In genomic region chr11:2988996-2989395, GRCh38 we compare ENCODE assay signal across 1 cellular context.
TF ChIP-seq lines count a peak whose summit lies in the region.

No MANE protein-coding gene starts in this region.

TF ChIP-seq in HCT116, 20 proteins besides CTCF, POLR2A, EP300 and RAD21 (continued from another document):
- TF ChIP-seq REST (IDR thresholded peaks at IDR 0.05; ENCODE audit: low read depth) (no peak), EGR1 (IDR thresholded peaks at IDR 0.05; ENCODE audit: low read depth) (no peak), POLR2AphosphoS5 (IDR thresholded peaks at IDR 0.05; ENCODE audit: low read depth, low read length) (no peak), FOSL1 (IDR thresholded peaks at IDR 0.05; ENCODE audit: low read depth) (no peak), EZH2phosphoT487 (IDR thresholded peaks at IDR 0.05; ENCODE audit: borderline replicate concordance) (no peak), ZNF274 (IDR thresholded peaks at IDR 0.05; ENCODE audit: low read depth, low read length) (no peak), JUND (IDR thresholded peaks at IDR 0.05) (no peak)
